21 cellular contexts compared by ENCODE assay signal in the genomic region with DNA sequence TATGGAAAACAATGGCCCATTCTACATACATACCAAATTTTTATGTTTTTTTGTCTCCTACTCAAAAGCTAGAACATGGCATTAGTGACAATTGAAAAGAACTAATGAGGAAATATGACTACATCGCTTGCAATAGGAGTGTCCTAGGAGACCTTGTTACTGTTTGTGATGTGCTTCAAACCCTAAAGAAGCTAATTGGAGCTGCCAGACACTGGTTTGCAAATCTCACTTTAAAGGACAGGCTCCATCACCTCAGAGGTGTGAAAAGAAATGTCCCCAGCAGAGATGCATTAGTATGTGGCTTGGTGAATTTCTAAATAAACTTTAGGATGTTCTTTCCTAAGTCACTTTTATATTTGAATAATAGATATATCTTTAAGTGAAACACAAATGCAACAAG.
"Had no signal": no experiment of that assay in that cellular context is flagged by ENCODE, and none has a peak within 500 bp of the region (broad histone marks: within the 10 kb centered on the region; RNA-seq: fewer than 3 reads in every experiment).

No MANE protein-coding gene starts in this region.

- H3K4me3 ChIP-seq: breast epithelium had no signal

- ATAC-seq: activated CD8-positive, alpha-beta memory T cell treated with anti-CD3 and anti-CD28 coated beads, Interleukin-2, amount 10 ng/mL, durations not matched to agents 7 days and 5 days; PC-3; T-helper 17 cell had no signal

- H3K36me3 ChIP-seq: breast epithelium had no signal

- DNase-seq: activated B cell treated with CpG ODN at 0.5 μM for 24 hours; activated CD4-positive, alpha-beta T cell treated with anti-CD3 and anti-CD28 coated beads for 1 hour; activated CD4-positive, alpha-beta T cell treated with anti-CD3 and anti-CD28 coated beads, Interleukin-2, amount 10 ng/mL, durations not matched to agents 24 days and 14 days; activated CD4-positive, alpha-beta T cell treated with anti-CD3 and anti-CD28 coated beads, Interleukin-2, amount 50 U/mL, for 48 hours; activated CD8-positive, alpha-beta memory T cell treated with anti-CD3 and anti-CD28 coated beads, Interleukin-2, amount 10 ng/mL, durations not matched to agents 7 days and 5 days; activated effector memory CD4-positive, alpha-beta T cell treated with Interleukin-2 at 50 U/mL for 16 hours; activated naive CD4-positive, alpha-beta T cell; activated T-cell treated with anti-CD3 and anti-CD28 coated beads, Interleukin-2, amount 50 U/mL, for 24 hours; aorta; central memory CD4-positive, alpha-beta T cell; KG1; NCI-H1092; NCI-H1694 treated with DMSO at 0.1 percent for 48 hours; NCI-H2029 treated with DMSO at 0.1 percent for 48 hours; NCI-H446; NCI-H524; PC-3; SIG-M5; T-helper 17 cell; T1000 had no signal

- H3K27ac ChIP-seq: breast epithelium had no signal

- H3K4me1 ChIP-seq: breast epithelium had no signal

- H3K9me3 ChIP-seq: breast epithelium had no signal

- H3K27me3 ChIP-seq: breast epithelium had no signal
